ENCODE assay signal across 17 cellular contexts in the genomic region with DNA sequence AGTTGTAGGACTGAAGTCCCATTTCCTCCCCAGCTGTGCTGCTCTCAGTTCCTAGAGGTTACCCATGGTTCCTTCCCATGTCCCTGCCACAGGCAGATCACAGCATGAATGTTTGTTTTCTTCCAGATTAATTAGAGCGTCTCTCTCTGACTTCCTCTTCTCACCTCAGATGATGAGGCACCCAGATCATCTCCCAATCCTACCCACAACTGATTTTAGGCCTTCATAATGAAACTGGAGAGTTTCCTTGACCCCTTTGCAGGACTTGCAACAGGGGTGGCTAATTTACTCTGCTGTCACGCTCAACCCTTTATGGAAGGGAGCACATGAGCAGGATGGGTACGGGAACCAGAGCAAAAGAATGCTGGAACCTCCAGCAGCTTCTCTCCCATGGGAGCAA. TPM values are rescaled to one million over a fixed set of nuclear protein-coding genes. Genes with fewer than 3 reads are reported as not detected.
DNase-seq lines count a peak whose midpoint lies in the region; ATAC-seq, FAIRE-seq and TF ChIP-seq lines count a peak whose summit lies in the region.
"Had no signal": no experiment of that assay in that cellular context is flagged by ENCODE, and none has a peak within 500 bp of the region (broad histone marks: within the 10 kb centered on the region; RNA-seq: fewer than 3 reads in every experiment).

No MANE protein-coding gene starts in this region.

- TF ChIP-seq EP300 in H1 (IDR thresholded peaks at IDR 0.05; ENCODE audit: borderline replicate concordance in 1 of 2, low read depth in 2 of 2, low read length in 2 of 2), result no peak

- POLR2A ChIA-PET in H1 (lab: Charles Lee; ENCODE audit: partially characterized antibody), result interaction anchor here (1.2 kb wide), 1 partner anchor 13 kb away, joined by 3 read pairs; no protein-coding TSS in a partner anchor
- POLR2A ChIA-PET in CD4-positive, alpha-beta T cell (lab: Charles Lee), result no interaction called here

- no peak overlapping the region for H3K18ac ChIP-seq in H1 (ENCODE audit: extremely low read depth, low read length)

- no peak overlapping the region for H2BK20ac ChIP-seq in H1 (ENCODE audit: low read length)

- H3K9me3 ChIP-seq in left ventricle myocardium inferior (replicated peaks) (peaks cover 31% of the 10 kb centered on the region), H1 (ENCODE audit: insufficient read depth in 2 of 2, low read depth in 1 of 2, low read length in 1 of 2) (no peaks in the 10 kb centered on the region; a peak in 1 of 4 replicates), tibial artery (peaks cover 0 to 12% (median 0%) of the 10 kb centered on the region in 3 donors), prostate gland (no peaks in the 10 kb centered on the region)
- no peaks in the 10 kb centered on the region for H3K9me3 ChIP-seq in CD4-positive, alpha-beta T cell (ENCODE audit: control insufficient read depth, low read length)
- H3K9me3 ChIP-seq: SJCRH30 had no signal

- no peak overlapping the region for H2BK15ac ChIP-seq in H1 (ENCODE audit: low read length)

- no peak overlapping the region for H4K5ac ChIP-seq in H1 (ENCODE audit: insufficient read length, low read depth, low read length)

- H2BK5ac ChIP-seq in H1 (ENCODE audit: low read depth, low read length), result no peak overlapping the region

- peaks cover 3% of the 10 kb centered on the region for H3K9me3 Mint-ChIP-seq in CD4-positive, alpha-beta T cell

- no peak overlapping the region for H2AK5ac ChIP-seq in H1 (ENCODE audit: low read depth, low read length)

- no peak overlapping the region for H4K8ac ChIP-seq in H1 (ENCODE audit: extremely low read depth, insufficient read depth, low read length)

- no peak for TF ChIP-seq RAD21 in H1 (IDR thresholded peaks at IDR 0.05 in 1 of 2, conservative IDR thresholded peaks at IDR 0.05 in 1 of 2; ENCODE audit: low read depth in 2 of 2, low read length in 2 of 2)

- no peak overlapping the region for H3K9ac ChIP-seq in H1 (replicated peaks in 1 of 4; ENCODE audit: extremely low read depth in 1 of 4, low read depth in 3 of 4, low read length in 3 of 4)
- H3K9ac ChIP-seq: GM23248 had no signal

- H3K4me3 Mint-ChIP-seq in CD4-positive, alpha-beta T cell, result no peak overlapping the region
- H3K4me3 Mint-ChIP-seq: CD14-positive monocyte had no signal

- WGBS in H1 (ENCODE audit: extremely low coverage in 1 of 2, insufficient coverage in 1 of 2, insufficient read length in 1 of 2, insufficient replicate concordance in 2 of 2, low coverage in 1 of 2, low lambda C conversion rate in 2 of 2, missing lambda C conversion rate in 1 of 2), 2 experiments, result 71% methylated on average over 3 of the region's 3 CpGs; no CpG with 5 or more reads in 1 of the 2 experiments
- WGBS in prostate gland, result 91% methylated on average over 3 of the region's 3 CpGs

- no peaks in the 10 kb centered on the region for H3K4me1 Mint-ChIP-seq in CD4-positive, alpha-beta T cell (ENCODE audit: low read depth)

- no peak overlapping the region for H3K27ac Mint-ChIP-seq in CD4-positive, alpha-beta T cell
- H3K27ac Mint-ChIP-seq: CD14-positive monocyte had no signal

- CTCF ChIA-PET in H1 (lab: Charles Lee; ENCODE audit: partially characterized antibody), result interaction anchor here (0.7 kb wide), 1 partner anchor 44 kb away, joined by 5 read pairs; no protein-coding TSS in a partner anchor
- CTCF ChIA-PET in CD4-positive, alpha-beta T cell (lab: Charles Lee), result no interaction called here

- H3K56ac ChIP-seq in H1 (replicated peaks; ENCODE audit: insufficient read length, low read depth, low read length), result no peak overlapping the region

- H4K20me1 ChIP-seq in H1 (replicated peaks in 1 of 2; ENCODE audit: control insufficient read depth in 1 of 2, insufficient read depth in 2 of 2, low read length in 2 of 2), result no peaks in the 10 kb centered on the region

- TF ChIP-seq CTCF in left ventricle myocardium inferior (IDR thresholded peaks at IDR 0.05; ENCODE audit: borderline replicate concordance) (no peak), H1 (IDR thresholded peaks at IDR 0.05; ENCODE audit: control extremely low read depth in 1 of 3, insufficient read depth in 1 of 3, low read depth in 1 of 3, low read length in 3 of 3) (no peak), tibial artery (IDR thresholded peaks at IDR 0.05) (no peak), prostate gland (IDR thresholded peaks at IDR 0.05) (no peak)
- TF ChIP-seq CTCF in CD4-positive, alpha-beta T cell (IDR thresholded peaks at IDR 0.05), result no peak

- intact Hi-C loops in left ventricle myocardium inferior (cut with micrococcal nuclease) (no loop called here), Right ventricle myocardium superior (cut with DNase I) (no loop called here), tibial artery (cut with DNase I; ENCODE audit: low total_unique reads) (no loop called here), prostate gland (cut with DNase I) (no loop called here)
- intact Hi-C loops in CD4-positive, alpha-beta T cell (cut with DNase I, micrococcal nuclease), result no loop called here

- H3K79me2 ChIP-seq in H1 (ENCODE audit: control insufficient read depth in 1 of 2, insufficient read depth in 2 of 2, low read length in 2 of 2), result no peaks in the 10 kb centered on the region

- no peaks in the 10 kb centered on the region for H3K36me3 Mint-ChIP-seq in CD4-positive, alpha-beta T cell (ENCODE audit: low read depth)
- H3K36me3 Mint-ChIP-seq: CD14-positive monocyte had no signal

- H3K27me3 ChIP-seq in left ventricle myocardium inferior (ENCODE audit: low read depth) (no peaks in the 10 kb centered on the region), H1 (replicated peaks in 1 of 4; ENCODE audit: control insufficient read depth in 3 of 4, extremely low read depth in 1 of 4, insufficient read depth in 3 of 4, low read length in 3 of 4) (no peaks in the 10 kb centered on the region; a peak in 1 of 7 replicates), tibial artery (no peaks in the 10 kb centered on the region), prostate gland (replicated peaks; ENCODE audit: insufficient read depth) (no peaks in the 10 kb centered on the region)
- no peaks in the 10 kb centered on the region for H3K27me3 ChIP-seq in CD4-positive, alpha-beta T cell (ENCODE audit: control insufficient read depth, insufficient read depth, low read length)
- H3K27me3 ChIP-seq: SJCRH30 had no signal

- no peak for ATAC-seq in Right ventricle myocardium superior (ENCODE audit: poor library complexity)
- no peak for ATAC-seq in CD4-positive, alpha-beta T cell (ENCODE audit: poor library complexity)

- DNase-seq in left ventricle myocardium inferior, result no peak
- no peak for DNase-seq in Right ventricle myocardium superior
- peak; percentile 60 for DNase-seq in NCI-H69 (lab: John Stamatoyannopoulos, UW)
- no peak for DNase-seq in H1 (ENCODE audit: low read depth in 1 of 2, low spot score in 2 of 2)
- DNase-seq in tibial artery, result no peak
- DNase-seq in anterior cingulate cortex (lab: John Stamatoyannopoulos, UW), result no peak
- no peak for DNase-seq in CD4-positive, alpha-beta T cell
- no peak for DNase-seq in prostate gland (ENCODE audit: low spot score)
- DNase-seq: DMS53, GM23248, NCI-H1105 treated with DMSO at 0.1 percent for 48 hours, NCI-H1930, NCI-H2171, NCI-H82, SJCRH30 had no signal

- no peaks in the 10 kb centered on the region for H3K79me1 ChIP-seq in H1 (ENCODE audit: low read depth, low read length)

- H3K36me3 ChIP-seq in left ventricle myocardium inferior, result no peaks in the 10 kb centered on the region
- H3K36me3 ChIP-seq in H1 (ENCODE audit: control insufficient read depth in 2 of 4, insufficient read depth in 4 of 4, low read length in 3 of 4), result no peaks in the 10 kb centered on the region
- H3K36me3 ChIP-seq in tibial artery, result peaks cover 0 to 4% (median 0%) of the 10 kb centered on the region in 3 donors
- H3K36me3 ChIP-seq in prostate gland, result no peaks in the 10 kb centered on the region
- H3K36me3 ChIP-seq: SJCRH30 had no signal

- H3K27me3 Mint-ChIP-seq in CD4-positive, alpha-beta T cell, result no peaks in the 10 kb centered on the region

- TF ChIP-seq POLR2A in H1 (IDR thresholded peaks at IDR 0.05; ENCODE audit: control extremely low read depth in 1 of 2, low read depth in 2 of 2, low read length in 2 of 2) (no peak), prostate gland (IDR thresholded peaks at IDR 0.05) (no peak)

- H3K23me2 ChIP-seq in H1 (ENCODE audit: low read depth, low read length), result no peaks in the 10 kb centered on the region

- H2BK120ac ChIP-seq in H1 (replicated peaks; ENCODE audit: low read depth, low read length), result no peak overlapping the region

- no peak overlapping the region for H3K23ac ChIP-seq in H1 (ENCODE audit: insufficient read length)

- H3K27ac ChIP-seq in left ventricle myocardium inferior (replicated peaks), result peak overlapping the region; percentile 77
- H3K27ac ChIP-seq in H1 (ENCODE audit: low read depth, low read length), result no peak overlapping the region
- H3K27ac ChIP-seq in tibial artery, result peak overlapping the region; percentile 44 to 83
- H3K27ac ChIP-seq in CD4-positive, alpha-beta T cell (ENCODE audit: low read depth, low read length), result no peak overlapping the region
- no peak overlapping the region for H3K27ac ChIP-seq in prostate gland
- H3K27ac ChIP-seq: SJCRH30 had no signal

- H3K4me2 ChIP-seq in H1 (ENCODE audit: insufficient read depth in 1 of 2, low read depth in 2 of 2, low read length in 2 of 2), result no peak overlapping the region

- no peak for FAIRE-seq in H1 (lab: Jason Lieb, UNC)
- FAIRE-seq: A204.1 had no signal

- peak overlapping the region; percentile 6; the same call in 1 of the 2 replicates for H2AFZ ChIP-seq in H1 (ENCODE audit: low read length)
- H2AFZ ChIP-seq: GM23248 had no signal

- no peak overlapping the region for H3K4me3 ChIP-seq in left ventricle myocardium inferior
- no peak overlapping the region for H3K4me3 ChIP-seq in H1 (ENCODE audit: extremely low read depth in 1 of 4, insufficient read depth in 2 of 4, low read depth in 3 of 4, low read length in 4 of 4)
- no peak overlapping the region for H3K4me3 ChIP-seq in tibial artery
- H3K4me3 ChIP-seq in prostate gland, result no peak overlapping the region
- H3K4me3 ChIP-seq: GM23248, SJCRH30 had no signal

- no peak overlapping the region for H4K91ac ChIP-seq in H1 (replicated peaks; ENCODE audit: insufficient read length, low read length)

- H3K14ac ChIP-seq in H1 (ENCODE audit: insufficient read length), result no peak overlapping the region

- peaks cover 8% of the 10 kb centered on the region for H3K4me1 ChIP-seq in left ventricle myocardium inferior
- H3K4me1 ChIP-seq in H1 (replicated peaks in 1 of 4; ENCODE audit: control insufficient read depth in 3 of 4, insufficient read depth in 4 of 4, low read length in 3 of 4), result no peaks in the 10 kb centered on the region
- H3K4me1 ChIP-seq in tibial artery, result peaks cover 10 to 60% (median 39%) of the 10 kb centered on the region in 4 donors
- H3K4me1 ChIP-seq in prostate gland (replicated peaks), result peaks cover 2% of the 10 kb centered on the region
- H3K4me1 ChIP-seq: SJCRH30 had no signal

- no peak overlapping the region for H2BK12ac ChIP-seq in H1 (ENCODE audit: low read depth, low read length)

- no peak overlapping the region for H3K4ac ChIP-seq in H1 (replicated peaks; ENCODE audit: insufficient read length, low read depth, low read length)

RNA-seq across cellular contexts. Expression of gene TXNRD1, which starts 32.1 kb away (rescaled TPM):
- total RNA-seq in left ventricle myocardium inferior (98.0 TPM), Right ventricle myocardium superior (98.9 TPM), prostate gland (100 to 1,000 TPM in 1 of 2 donors, 10 to 100 TPM in 1; 87.6 to 115 TPM)
- total RNA-seq in H1 (2021; fragmentation: NEBNext Ultra II Directional; extraction: Animal tissue kit (Norgen Biotek cat#: 25700)), result 120 and 127 TPM in 2 replicates
- polyA plus RNA-seq in H1 (2011; rRNA removed), result 56.8 and 70.6 TPM in 2 replicates
- 89.5 TPM for polyA plus RNA-seq in H1 (2011; cell fraction: cytosol; rRNA removed)
- polyA plus RNA-seq in H1 (2011; cell fraction: nucleus; rRNA removed), result 112 TPM
- 82.0 to 110 TPM (median 92.9 TPM) in 4 replicates for polyA plus RNA-seq in H1 (2012, experiment 1 of 2)
- polyA plus RNA-seq in H1 (2012, experiment 2 of 2), result 9.3 TPM
- polyA plus RNA-seq in H1 (2013, experiment 1 of 2), result 62.9 TPM
- polyA plus RNA-seq in H1 (2013, experiment 2 of 2), result 66.1 TPM
- 256 and 340 TPM in 2 replicates for polyA minus RNA-seq in H1 (2011; rRNA and poly(A)+ RNA removed)
- polyA minus RNA-seq in H1 (2011; cell fraction: cytosol; rRNA and poly(A)+ RNA removed), result 47.9 TPM
- 122 TPM for polyA minus RNA-seq in H1 (2011; cell fraction: nucleus; rRNA and poly(A)+ RNA removed)
- 10 to 100 TPM; 24.6 to 27.2 TPM for total RNA-seq in CD4-positive, alpha-beta T cell

RNA-seq across cellular contexts. Expression of gene NFYB, which starts 45.4 kb away (rescaled TPM):
- total RNA-seq in left ventricle myocardium inferior, result 34.5 TPM
- 39.1 TPM for total RNA-seq in Right ventricle myocardium superior
- 42.2 and 43.5 TPM in 2 replicates for total RNA-seq in H1 (2021; fragmentation: NEBNext Ultra II Directional; extraction: Animal tissue kit (Norgen Biotek cat#: 25700))
- 12.4 and 29.1 TPM in 2 replicates for polyA plus RNA-seq in H1 (2011; rRNA removed)
- polyA plus RNA-seq in H1 (2011; cell fraction: cytosol; rRNA removed), result 36.9 TPM
- polyA plus RNA-seq in H1 (2011; cell fraction: nucleus; rRNA removed), result 11.3 TPM
- 25.4 to 47.2 TPM (median 27.7 TPM) in 4 replicates for polyA plus RNA-seq in H1 (2012, experiment 1 of 2)
- polyA plus RNA-seq in H1 (2012, experiment 2 of 2), result 5.8 TPM
- 24.2 TPM for polyA plus RNA-seq in H1 (2013, experiment 1 of 2)
- 25.9 TPM for polyA plus RNA-seq in H1 (2013, experiment 2 of 2)
- polyA minus RNA-seq in H1 (2011; rRNA and poly(A)+ RNA removed), result 15.0 and 28.7 TPM in 2 replicates
- polyA minus RNA-seq in H1 (2011; cell fraction: cytosol; rRNA and poly(A)+ RNA removed), result 28.3 TPM
- 22.9 TPM for polyA minus RNA-seq in H1 (2011; cell fraction: nucleus; rRNA and poly(A)+ RNA removed)
- total RNA-seq in CD4-positive, alpha-beta T cell, result 10 to 100 TPM; 12.8 to 14.6 TPM
- total RNA-seq in prostate gland, result 10 to 100 TPM; 37.9 to 41.1 TPM

Comparison
In these comparisons a context has a peak if more than half of its experiments do, and no peak if none do; other contexts are left out.
1. H3K27ac ChIP-seq: peak in left ventricle myocardium inferior (single experiment) and tibial artery (2 of 2); none in H1 (single experiment), CD4-positive, alpha-beta T cell (single experiment) and prostate gland (0 of 2).